In the genomic region with DNA sequence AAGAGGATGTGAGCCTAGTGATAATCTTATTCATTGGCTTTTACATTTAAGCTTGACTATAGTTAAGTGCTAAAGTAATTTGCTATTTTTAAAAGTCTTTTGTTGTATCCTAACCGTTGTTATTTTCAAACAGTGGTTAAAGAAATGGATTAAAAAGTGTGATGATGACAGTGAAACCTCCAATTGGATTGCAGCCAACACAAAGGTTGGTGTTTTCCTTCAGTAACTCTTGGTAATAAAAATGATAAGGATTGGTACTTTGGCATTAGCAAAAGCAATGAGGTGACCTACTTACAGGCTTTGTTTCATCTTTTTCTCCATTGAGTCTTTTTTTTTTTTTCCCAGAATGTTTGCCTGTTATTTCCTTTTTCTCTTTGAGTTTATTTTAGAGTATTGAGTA, we compare ENCODE assay signal across 31 cellular contexts.
"Had no signal": no experiment of that assay in that cellular context is flagged by ENCODE, and none has a peak within 500 bp of the region (broad histone marks: within the 10 kb centered on the region; RNA-seq: fewer than 3 reads in every experiment).

No MANE protein-coding gene starts in this region.

- H3K4me1 Mint-ChIP-seq: neural progenitor cell had no signal

- H3K36me3 Mint-ChIP-seq: natural killer cell had no signal

- H3K9me3 ChIP-seq: body of pancreas, gastroesophageal sphincter, lower lobe of right lung, stomach, thyroid gland, upper lobe of left lung, vagina had no signal

- H3K4me3 Mint-ChIP-seq: activated T-cell treated with anti-CD3 and anti-CD28 coated beads, Interleukin-2, amount 50 U/mL, for 72 hours; effector memory CD8-positive, alpha-beta T cell; natural killer cell; neural progenitor cell; stimulated activated memory B cell treated with anti-CD40 and anti-IgM and Interleukin-4, amounts not matched to agents 10 μg/mL and 1 μg/mL and 100 μg/mL, for 72 hours; T-helper 1 cell treated with Interleukin-12 subunit alpha and Interleukin-12 subunit beta and Interleukin-4 antibody, amounts not matched to agents 30 μg/mL and 1 μg/mL, for 36 hours had no signal

- DNase-seq: activated CD4-positive, alpha-beta T cell treated with anti-CD3 and anti-CD28 coated beads for 1 hour; activated CD4-positive, alpha-beta T cell treated with anti-CD3 and anti-CD28 coated beads, Interleukin-2, amount 50 U/mL, for 1 hour; activated naive CD4-positive, alpha-beta T cell; activated T-cell treated with anti-CD3 and anti-CD28 coated beads for 4 hours; activated T-cell treated with anti-CD3 and anti-CD28 coated beads, Interleukin-2, amount 50 U/mL, for 72 hours; aorta; body of pancreas; cerebellar nuclear complex; effector memory CD8-positive, alpha-beta T cell; head of caudate nucleus; hippocampal formation; kidney; lower lobe of right lung; mesenchymal stem cell; natural killer cell; right cardiac atrium; stimulated activated CD4-positive, alpha-beta T cell treated with anti-CD3 and anti-CD28 coated beads, Interleukin-4, amount 100 ng/mL, for 24 hours; stomach; T-helper 9 cell; thyroid gland; upper lobe of left lung had no signal

- H3K27ac ChIP-seq: body of pancreas, coronary artery, gastroesophageal sphincter, lower lobe of right lung, neural progenitor cell, stomach, thyroid gland, upper lobe of left lung, vagina had no signal

- H3K27me3 Mint-ChIP-seq: effector memory CD8-positive, alpha-beta T cell; stimulated activated memory B cell treated with anti-CD40 and anti-IgM and Interleukin-4, amounts not matched to agents 10 μg/mL and 1 μg/mL and 100 μg/mL, for 72 hours had no signal

- H3K27me3 ChIP-seq: body of pancreas, gastroesophageal sphincter, neural progenitor cell, stomach, thyroid gland, upper lobe of left lung, vagina had no signal

- ATAC-seq: activated naive CD4-positive, alpha-beta T cell treated with anti-CD3 and anti-CD28 coated beads, Interleukin-2, amount 50 U/mL, for 72 hours; activated T-cell treated with anti-CD3 and anti-CD28 coated beads, Interleukin-2, amount 50 U/mL, for 72 hours; body of pancreas; effector memory CD8-positive, alpha-beta T cell; gastroesophageal sphincter; left lobe of liver; lower lobe of right lung; natural killer cell; right cardiac atrium; stimulated activated memory B cell treated with anti-CD40 and anti-IgM and Interleukin-4, amounts not matched to agents 10 μg/mL and 1 μg/mL and 100 μg/mL, for 72 hours had no signal

- H3K9ac ChIP-seq: neural progenitor cell had no signal

- H3K9me3 Mint-ChIP-seq: activated naive CD4-positive, alpha-beta T cell treated with anti-CD3 and anti-CD28 coated beads, Interleukin-2, amount 50 U/mL, for 72 hours; activated T-cell treated with anti-CD3 and anti-CD28 coated beads, Interleukin-2, amount 50 U/mL, for 72 hours; effector memory CD8-positive, alpha-beta T cell; natural killer cell; neural progenitor cell; stimulated activated memory B cell treated with anti-CD40 and anti-IgM and Interleukin-4, amounts not matched to agents 10 μg/mL and 1 μg/mL and 100 μg/mL, for 72 hours; T-helper 1 cell treated with Interleukin-12 subunit alpha and Interleukin-12 subunit beta and Interleukin-4 antibody, amounts not matched to agents 30 μg/mL and 1 μg/mL, for 36 hours had no signal

- H3K27ac Mint-ChIP-seq: activated T-cell treated with anti-CD3 and anti-CD28 coated beads, Interleukin-2, amount 50 U/mL, for 72 hours; neural progenitor cell; stimulated activated memory B cell treated with anti-CD40 and anti-IgM and Interleukin-4, amounts not matched to agents 10 μg/mL and 1 μg/mL and 100 μg/mL, for 72 hours; T-helper 1 cell treated with Interleukin-12 subunit alpha and Interleukin-12 subunit beta and Interleukin-4 antibody, amounts not matched to agents 30 μg/mL and 1 μg/mL, for 36 hours had no signal

- H3K4me3 ChIP-seq: body of pancreas, coronary artery, gastroesophageal sphincter, lower lobe of right lung, neural progenitor cell, stomach, thyroid gland, upper lobe of left lung, vagina had no signal

- FAIRE-seq: endothelial cell of umbilical vein, kidney, TTC549 had no signal

- H3K4me1 ChIP-seq: body of pancreas, lower lobe of right lung, neural progenitor cell, thyroid gland, upper lobe of left lung, vagina had no signal
